20 cellular contexts compared by ENCODE assay signal in the genomic region with DNA sequence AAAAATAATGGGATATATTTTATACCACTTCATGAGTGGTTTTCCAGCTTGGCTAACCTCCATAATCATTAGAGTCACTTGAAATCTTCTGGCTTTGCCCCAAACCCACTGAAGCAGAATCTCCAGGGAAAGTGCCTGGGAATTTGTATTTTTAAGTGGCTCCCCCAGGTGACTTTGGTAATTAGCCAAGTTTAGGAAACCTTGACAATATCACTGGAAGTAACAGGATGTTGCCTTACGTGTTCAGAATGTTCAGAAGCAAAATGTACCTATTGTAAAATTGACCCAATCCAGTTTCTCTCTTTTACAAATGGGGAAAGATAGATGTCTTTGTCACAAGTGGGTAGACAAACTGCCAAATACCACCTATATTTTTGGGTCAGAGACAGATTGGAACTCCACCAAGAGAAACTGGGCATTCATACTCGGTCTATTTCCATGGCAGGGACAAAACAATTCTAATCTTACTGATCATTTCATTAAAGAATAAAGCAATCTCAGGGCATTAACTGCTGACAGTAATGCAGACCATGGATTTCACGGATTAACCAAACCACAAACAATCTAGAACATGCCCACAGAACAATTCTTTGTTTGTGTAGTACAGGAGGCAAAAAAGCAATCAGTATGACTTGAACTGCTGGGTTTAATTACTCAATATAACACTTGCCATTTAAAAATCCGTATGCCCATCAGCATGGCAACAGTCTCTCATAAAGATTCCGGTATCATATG.
DNase-seq lines count a peak whose midpoint lies in the region; ATAC-seq and TF ChIP-seq lines count a peak whose summit lies in the region.
"Had no signal": no experiment of that assay in that cellular context is flagged by ENCODE, and none has a peak within 500 bp of the region (broad histone marks: within the 10 kb centered on the region; RNA-seq: fewer than 3 reads in every experiment).

No MANE protein-coding gene starts in this region.

- intact Hi-C loops in Right ventricle myocardium inferior (cut with DNase I): no loop called here
- intact Hi-C loops in right cardiac atrium (cut with DNase I): no loop called here

- ATAC-seq in Right ventricle myocardium inferior (peak; percentile 16), right cardiac atrium (no peak), thoracic aorta (ENCODE audit: insufficient number of reproducible peaks, low FRiP score, low read depth) (no peak), HG03139 (IDR thresholded peaks at IDR 0.05; ENCODE audit: unreplicated experiment) (no peak)
- ATAC-seq: A549, gastrocnemius medialis had no signal

- H3K27ac ChIP-seq in right cardiac atrium (ENCODE audit: low read length) (no peak overlapping the region), thoracic aorta (peak overlapping the region; percentile 41 to 52)
- H3K27ac ChIP-seq: A549, gastrocnemius medialis, left ventricle myocardium inferior, sigmoid colon, uterus had no signal

- H3K4me1 ChIP-seq in right cardiac atrium (ENCODE audit: control insufficient read depth, insufficient read depth, low read length) (no peaks in the 10 kb centered on the region), thoracic aorta (ENCODE audit: control insufficient read depth in 1 of 2, low read depth in 2 of 2) (peaks cover 17 to 53% of the 10 kb centered on the region in 2 donors)
- H3K4me1 ChIP-seq: A549, gastrocnemius medialis, sigmoid colon, uterus had no signal

- DNase-seq in Right ventricle myocardium inferior (ENCODE audit: missing footprints): no peak
- no peak for DNase-seq in right cardiac atrium
- DNase-seq in NCI-H345 treated with DMSO at 0.1 percent for 48 hours (lab: John Stamatoyannopoulos, UW; ENCODE audit: unreplicated experiment): peak; percentile 35
- peak; percentile 25 for DNase-seq in astrocyte of the spinal cord (ENCODE audit: low read depth, low spot score)
- DNase-seq in thoracic aorta (ENCODE audit: low spot score): no peak
- DNase-seq in Kasumi-1 (lab: John Stamatoyannopoulos, UW): no peak
- DNase-seq in SHP77 (lab: John Stamatoyannopoulos, UW): no peak
- DNase-seq: activated CD4-positive, alpha-beta T cell treated with anti-CD3 and anti-CD28 coated beads for 1 hour; activated gamma-delta T cell treated with Interleukin-2 at 50 U/mL for 16 hours; gastrocnemius medialis; H9; left ventricle myocardium inferior; NCI-H1930; occipital lobe; sigmoid colon; stimulated activated CD4-positive, alpha-beta T cell treated with anti-CD3 and anti-CD28 coated beads, Interleukin-1b, Interleukin-23, amount 100 ng/mL, for 48 hours; uterus had no signal

- no peaks in the 10 kb centered on the region for H3K36me3 ChIP-seq in thoracic aorta
- H3K36me3 ChIP-seq: ascending aorta, gastrocnemius medialis, left ventricle myocardium inferior, sigmoid colon, uterus had no signal

- H3K4me3 ChIP-seq in right cardiac atrium (ENCODE audit: low read length) (no peak overlapping the region), astrocyte of the spinal cord (ENCODE audit: low read depth, low read length) (no peak overlapping the region), thoracic aorta (peak overlapping the region; percentile 15)
- H3K4me3 ChIP-seq: A549, gastrocnemius medialis, left ventricle myocardium inferior, sigmoid colon, uterus had no signal

- H3K27me3 ChIP-seq in right cardiac atrium (ENCODE audit: control insufficient read depth, insufficient read depth) (no peaks in the 10 kb centered on the region), thoracic aorta (replicated peaks; ENCODE audit: insufficient read depth) (no peaks in the 10 kb centered on the region)
- H3K27me3 ChIP-seq: ascending aorta, gastrocnemius medialis, sigmoid colon, uterus had no signal

- WGBS in right cardiac atrium: 43% methylated on average over 5 of the region's 5 CpGs

- H3K9me3 ChIP-seq in right cardiac atrium (ENCODE audit: control insufficient read depth, low read length) (no peaks in the 10 kb centered on the region), thoracic aorta (no peaks in the 10 kb centered on the region)
- H3K9me3 ChIP-seq: A549, ascending aorta, gastrocnemius medialis, left ventricle myocardium inferior, sigmoid colon, uterus had no signal

- in situ Hi-C loops in astrocyte of the spinal cord (cut with HindIII; ENCODE audit: low sequenced_read_pairs): no loop called here

- TF ChIP-seq CTCF in astrocyte of the spinal cord (IDR thresholded peaks at IDR 0.05; ENCODE audit: low read depth, low read length) (no peak), thoracic aorta (IDR thresholded peaks at IDR 0.05) (no peak)

Comparison
In these comparisons a context has a peak if more than half of its experiments do, and no peak if none do; other contexts are left out.
1. DNase-seq: peak in NCI-H345 treated with DMSO at 0.1 percent for 48 hours (single experiment) and astrocyte of the spinal cord (single experiment); none in Right ventricle myocardium inferior (single experiment), right cardiac atrium (0 of 3), thoracic aorta (single experiment), Kasumi-1 (0 of 2) and SHP77 (0 of 2).